In the genomic region with DNA sequence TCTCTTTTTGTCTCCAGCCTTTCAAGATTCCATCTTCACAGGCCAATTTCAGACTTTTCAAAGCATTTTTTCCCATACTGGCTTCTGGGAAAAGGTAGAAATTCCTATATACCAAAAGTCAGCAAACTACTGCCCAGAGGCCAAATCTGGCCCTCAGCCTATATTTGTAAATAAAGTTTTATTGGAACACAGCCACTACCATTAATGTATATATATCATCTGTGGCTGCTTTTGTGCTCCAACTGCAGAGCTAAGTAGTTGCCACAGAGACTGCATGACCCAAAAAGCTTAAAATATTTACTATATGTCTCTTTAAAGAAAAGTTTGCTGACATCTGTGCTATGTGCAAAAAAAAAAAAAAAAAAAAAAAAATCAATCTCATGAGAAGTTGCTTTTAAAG, we compare ENCODE assay signal across 11 cellular contexts.
"Had no signal": no experiment of that assay in that cellular context is flagged by ENCODE, and none has a peak within 500 bp of the region (broad histone marks: within the 10 kb centered on the region; RNA-seq: fewer than 3 reads in every experiment).

No MANE protein-coding gene starts in this region.

- ATAC-seq: GM23338, HCT116 had no signal

- H3K27ac ChIP-seq: GM23248 had no signal

- H3K4me3 Mint-ChIP-seq: GM23338, H9, HFFc6 had no signal

- H3K9ac ChIP-seq: GM23248 had no signal

- H3K27ac Mint-ChIP-seq: GM23338, H9, HFFc6 had no signal

- H3K9me3 Mint-ChIP-seq: GM23338, HFFc6 had no signal

- H3K9me3 ChIP-seq: HAP-1 had no signal

- H3K4me1 ChIP-seq: HAP-1 had no signal

- H3K36me3 ChIP-seq: HAP-1 had no signal

- H3K4me3 ChIP-seq: GM23248, GM23338, HAP-1 had no signal

- DNase-seq: GM23248, GOT3, H7, H9, HCEC 1CT, HFFc6 had no signal

- H2AFZ ChIP-seq: GM23248, GM23338 had no signal

- H3K4me2 ChIP-seq: GM23338 had no signal

- FAIRE-seq: H1, H54 had no signal

- H3K4me1 Mint-ChIP-seq: GM23338, H9 had no signal
